Comparison of ENCODE assay signal across 18 cellular contexts in genomic region chr20:29741894-29742698, GRCh38.
A peak's percentile ranks its signal among the peaks of the same experiment; 100 is the strongest.
DNase-seq lines count a peak whose midpoint lies in the region; ATAC-seq and TF ChIP-seq lines count a peak whose summit lies in the region.
"Had no signal": no experiment of that assay in that cellular context is flagged by ENCODE, and none has a peak within 500 bp of the region (broad histone marks: within the 10 kb centered on the region; RNA-seq: fewer than 3 reads in every experiment).

No MANE protein-coding gene starts in this region.

- H3K4me1 ChIP-seq in right atrium auricular region (no peaks in the 10 kb centered on the region), upper lobe of right lung (no peaks in the 10 kb centered on the region)
- H3K4me1 ChIP-seq: A549, SJSA1 had no signal

- no peak overlapping the region for H3K27ac ChIP-seq in right atrium auricular region
- H3K27ac ChIP-seq in upper lobe of right lung: no peak overlapping the region
- H3K27ac ChIP-seq: A549, C4-2B, SJSA1 had no signal

- H3K36me3 ChIP-seq in right atrium auricular region (no peaks in the 10 kb centered on the region), upper lobe of right lung (no peaks in the 10 kb centered on the region), H7 (replicated peaks; ENCODE audit: control insufficient read depth, insufficient read depth, low read length) (no peaks in the 10 kb centered on the region)
- H3K36me3 ChIP-seq: SJSA1 had no signal

- H3K9me3 Mint-ChIP-seq in activated T-helper 17 cell treated with anti-CD3 and anti-CD28 coated beads, Interleukin-2, amount 50 U/mL, for 72 hours: peaks cover 6% of the 10 kb centered on the region
- peaks cover 9% of the 10 kb centered on the region for H3K9me3 Mint-ChIP-seq in natural killer cell treated with Interleukin-12 subunit alpha and Interleukin-12 subunit beta and Interleukin-15 and Interleukin-18, amount 100 ng/mL, for 72 hours

- H3K36me3 Mint-ChIP-seq in activated T-helper 17 cell treated with anti-CD3 and anti-CD28 coated beads, Interleukin-2, amount 50 U/mL, for 72 hours (ENCODE audit: low read depth): no peaks in the 10 kb centered on the region
- H3K36me3 Mint-ChIP-seq in natural killer cell treated with Interleukin-12 subunit alpha and Interleukin-12 subunit beta and Interleukin-15 and Interleukin-18, amount 100 ng/mL, for 72 hours: peaks cover 8% of the 10 kb centered on the region

- no peaks in the 10 kb centered on the region for H3K27me3 ChIP-seq in right atrium auricular region
- H3K27me3 ChIP-seq in upper lobe of right lung: no peaks in the 10 kb centered on the region
- H3K27me3 ChIP-seq in H7 (ENCODE audit: control insufficient read depth, insufficient read depth, low read length): no peaks in the 10 kb centered on the region
- H3K27me3 ChIP-seq: SJSA1 had no signal

- in situ Hi-C loops in G401 (cut with HindIII; ENCODE audit: low sequenced_read_pairs): no loop called here

- H3K4me3 Mint-ChIP-seq in activated T-helper 17 cell treated with anti-CD3 and anti-CD28 coated beads, Interleukin-2, amount 50 U/mL, for 72 hours: peak overlapping the region; percentile 53
- no peak overlapping the region for H3K4me3 Mint-ChIP-seq in natural killer cell treated with Interleukin-12 subunit alpha and Interleukin-12 subunit beta and Interleukin-15 and Interleukin-18, amount 100 ng/mL, for 72 hours
- H3K4me3 Mint-ChIP-seq: H9 had no signal

- TF ChIP-seq CTCF in right atrium auricular region (IDR thresholded peaks at IDR 0.05) (no peak), upper lobe of right lung (IDR thresholded peaks at IDR 0.05) (no peak)

- H3K9me3 ChIP-seq in right atrium auricular region (peaks cover 0 to 16% of the 10 kb centered on the region in 2 donors), upper lobe of right lung (peaks cover 11% of the 10 kb centered on the region)
- H3K9me3 ChIP-seq: A549, SJSA1 had no signal

- no peak overlapping the region for H3K4me3 ChIP-seq in right atrium auricular region
- H3K4me3 ChIP-seq in upper lobe of right lung: no peak overlapping the region
- no peak overlapping the region for H3K4me3 ChIP-seq in H7 (ENCODE audit: insufficient read depth, low read depth, low read length)
- H3K4me3 ChIP-seq: A549, SJSA1 had no signal

- intact Hi-C loops in left ventricle myocardium superior (cut with micrococcal nuclease) (no loop called here), upper lobe of right lung (cut with DNase I) (no loop called here)

- no peaks in the 10 kb centered on the region for H3K4me1 Mint-ChIP-seq in activated T-helper 17 cell treated with anti-CD3 and anti-CD28 coated beads, Interleukin-2, amount 50 U/mL, for 72 hours
- H3K4me1 Mint-ChIP-seq in natural killer cell treated with Interleukin-12 subunit alpha and Interleukin-12 subunit beta and Interleukin-15 and Interleukin-18, amount 100 ng/mL, for 72 hours (ENCODE audit: low read depth in 2 of 2): no peaks in the 10 kb centered on the region
- H3K4me1 Mint-ChIP-seq: H9 had no signal

- DNase-seq in left ventricle myocardium superior (peak; percentile 22), right atrium auricular region (ENCODE audit: low spot score) (no peak), upper lobe of right lung (peak; percentile 55), G401 (ENCODE audit: low spot score) (no peak), H7 (no peak), NCI-H524 treated with DMSO at 0.1 percent for 48 hours (lab: John Stamatoyannopoulos, UW) (no peak)
- DNase-seq in natural killer cell treated with Interleukin-12 subunit alpha and Interleukin-12 subunit beta and Interleukin-15 and Interleukin-18, amount 100 ng/mL, for 72 hours (ENCODE audit: low spot score): no peak
- DNase-seq: H9, KBM-7, MV-4-11, NCI-H1417, NCI-H187 treated with DMSO at 0.1 percent for 48 hours, NCI-H69, RPMI8226 had no signal

- no peak overlapping the region for H3K27ac Mint-ChIP-seq in activated T-helper 17 cell treated with anti-CD3 and anti-CD28 coated beads, Interleukin-2, amount 50 U/mL, for 72 hours
- H3K27ac Mint-ChIP-seq in natural killer cell treated with Interleukin-12 subunit alpha and Interleukin-12 subunit beta and Interleukin-15 and Interleukin-18, amount 100 ng/mL, for 72 hours: no peak overlapping the region
- H3K27ac Mint-ChIP-seq: H9 had no signal

- no peak for ATAC-seq in left ventricle myocardium superior
- peak; percentile 14 for ATAC-seq in activated T-helper 17 cell treated with anti-CD3 and anti-CD28 coated beads, Interleukin-2, amount 50 U/mL, for 72 hours (replicated peaks)
- ATAC-seq in natural killer cell treated with Interleukin-12 subunit alpha and Interleukin-12 subunit beta and Interleukin-15 and Interleukin-18, amount 100 ng/mL, for 72 hours: peak; percentile 38 to 60
- ATAC-seq in upper lobe of right lung: peak; percentile 62
- ATAC-seq: A549 had no signal

- no peaks in the 10 kb centered on the region for H3K27me3 Mint-ChIP-seq in activated T-helper 17 cell treated with anti-CD3 and anti-CD28 coated beads, Interleukin-2, amount 50 U/mL, for 72 hours
- H3K27me3 Mint-ChIP-seq in natural killer cell treated with Interleukin-12 subunit alpha and Interleukin-12 subunit beta and Interleukin-15 and Interleukin-18, amount 100 ng/mL, for 72 hours: no peaks in the 10 kb centered on the region

Comparison
In these comparisons a context has a peak if more than half of its experiments do, and no peak if none do; other contexts are left out.
1. DNase-seq: peak in left ventricle myocardium superior (single experiment) and upper lobe of right lung (single experiment); none in right atrium auricular region (single experiment), natural killer cell treated with Interleukin-12 subunit alpha and Interleukin-12 subunit beta and Interleukin-15 and Interleukin-18, amount 100 ng/mL, for 72 hours (single experiment), G401 (single experiment), H7 (single experiment) and NCI-H524 treated with DMSO at 0.1 percent for 48 hours (single experiment).